27 cellular contexts compared by ENCODE assay signal in genomic region chr5:119596046-119596445, GRCh38. TPM values are rescaled to one million over a fixed set of nuclear protein-coding genes. Genes with fewer than 3 reads are reported as not detected.
DNase-seq lines count a peak whose midpoint lies in the region; ATAC-seq, FAIRE-seq and TF ChIP-seq lines count a peak whose summit lies in the region.
"Had no signal": no experiment of that assay in that cellular context is flagged by ENCODE, and none has a peak within 500 bp of the region (broad histone marks: within the 10 kb centered on the region; RNA-seq: fewer than 3 reads in every experiment).

No MANE protein-coding gene starts in this region.

- ATAC-seq in HG02763 (IDR thresholded peaks at IDR 0.05; ENCODE audit: unreplicated experiment): no peak
- no peak for ATAC-seq in HG02970 (IDR thresholded peaks at IDR 0.05; ENCODE audit: low FRiP score, unreplicated experiment)
- ATAC-seq in GM19351 (IDR thresholded peaks at IDR 0.05; ENCODE audit: unreplicated experiment): no peak
- ATAC-seq: A549; CD8-positive, alpha-beta T cell; GM12878 had no signal

- peak; percentile 70 for FAIRE-seq in bronchial epithelial cell (lab: Jason Lieb, UNC)
- FAIRE-seq: A549, D721Med, GM12878, GM19239, H54 had no signal

- peak overlapping the region; percentile 16 for H3K27ac ChIP-seq in substantia nigra (ENCODE audit: low read depth, low read length, poor library complexity, severe bottlenecking)
- H3K27ac ChIP-seq: A549, BLaER1, C4-2B had no signal

- H3K27me3 ChIP-seq in bronchial epithelial cell (ENCODE audit: control insufficient read depth, insufficient read depth, low read length): no peaks in the 10 kb centered on the region
- H3K27me3 ChIP-seq: BLaER1 had no signal

- no peak overlapping the region for H3K4me3 ChIP-seq in bronchial epithelial cell (ENCODE audit: low read depth, low read length)
- H3K4me3 ChIP-seq: A549, BLaER1, GM12878, HAP-1 had no signal

- TF ChIP-seq CTCF in bronchial epithelial cell (IDR thresholded peaks at IDR 0.05; ENCODE audit: insufficient read depth, low read length, severe bottlenecking): no peak

- no peaks in the 10 kb centered on the region for H3K36me3 ChIP-seq in bronchial epithelial cell (ENCODE audit: control insufficient read depth, insufficient read depth, low read length)
- H3K36me3 ChIP-seq: BLaER1, HAP-1 had no signal

- DNase-seq in bronchial epithelial cell (ENCODE audit: low read depth) (no peak), inferior parietal cortex (ENCODE audit: extremely low spot score) (peak; percentile 71), middle frontal gyrus (ENCODE audit: extremely low spot score, low spot score) (peak; percentile 58), substantia nigra (lab: John Stamatoyannopoulos, UW) (peak in 6 of 49 donors; percentile 2 to 19 (median 6)), mesenteric fat pad (ENCODE audit: low spot score) (no peak)
- DNase-seq: 8988T; Caco-2; CD4-positive, CD25-positive, alpha-beta regulatory T cell; CD8-positive, alpha-beta T cell; DMS 273 treated with DMSO at 0.1 percent for 48 hours; DMS79; EL; GDM1; GOT3; HFFc6 had no signal

RNA-seq across cellular contexts. Expression of gene FAM170A, which starts 33.3 kb away (rescaled TPM):
- total RNA-seq in bronchial epithelial cell (not detected in 2 replicates), mesenteric fat pad (not detected)
- total RNA-seq: B cell; Caco-2; CD4-positive, CD25-positive, alpha-beta regulatory T cell; CD8-positive, alpha-beta T cell; GM12878; HFFc6 had no signal

Comparison
In these comparisons a context has a peak if more than half of its experiments do, and no peak if none do; other contexts are left out.
1. DNase-seq: peak in inferior parietal cortex (single experiment) and middle frontal gyrus (single experiment); none in bronchial epithelial cell (single experiment) and mesenteric fat pad (single experiment).